In genomic region chr1:61169634-61170033, GRCh38 we compare ENCODE assay signal across 1 cellular context.
TF ChIP-seq lines count a peak whose summit lies in the region.

No MANE protein-coding gene starts in this region.

TF ChIP-seq in HCT116, 20 proteins besides CTCF, POLR2A, EP300 and RAD21 (continued from another document):
- no peak for TF ChIP-seq EZH2 (IDR thresholded peaks at IDR 0.05)
- no peak for TF ChIP-seq EGR1 (IDR thresholded peaks at IDR 0.05; ENCODE audit: low read depth)
- TF ChIP-seq ZBTB33 (IDR thresholded peaks at IDR 0.05; ENCODE audit: extremely low read depth, insufficient replicate concordance, low read length): no peak
